2 cellular contexts compared by ENCODE assay signal in genomic region chr22:31064369-31064768, GRCh38.
TF ChIP-seq lines count a peak whose summit lies in the region.

No MANE protein-coding gene starts in this region.

TF ChIP-seq in A549, 52 proteins besides CTCF, POLR2A, EP300 and RAD21:
- no peak for TF ChIP-seq JUNB (IDR thresholded peaks at IDR 0.05)
- TF ChIP-seq KDM1A (IDR thresholded peaks at IDR 0.05; ENCODE audit: low read depth), result no peak
- TF ChIP-seq NR3C1 (IDR thresholded peaks at IDR 0.05), result no peak
- no peak for TF ChIP-seq SREBF2 (IDR thresholded peaks at IDR 0.05)
- TF ChIP-seq, protein P1, sequence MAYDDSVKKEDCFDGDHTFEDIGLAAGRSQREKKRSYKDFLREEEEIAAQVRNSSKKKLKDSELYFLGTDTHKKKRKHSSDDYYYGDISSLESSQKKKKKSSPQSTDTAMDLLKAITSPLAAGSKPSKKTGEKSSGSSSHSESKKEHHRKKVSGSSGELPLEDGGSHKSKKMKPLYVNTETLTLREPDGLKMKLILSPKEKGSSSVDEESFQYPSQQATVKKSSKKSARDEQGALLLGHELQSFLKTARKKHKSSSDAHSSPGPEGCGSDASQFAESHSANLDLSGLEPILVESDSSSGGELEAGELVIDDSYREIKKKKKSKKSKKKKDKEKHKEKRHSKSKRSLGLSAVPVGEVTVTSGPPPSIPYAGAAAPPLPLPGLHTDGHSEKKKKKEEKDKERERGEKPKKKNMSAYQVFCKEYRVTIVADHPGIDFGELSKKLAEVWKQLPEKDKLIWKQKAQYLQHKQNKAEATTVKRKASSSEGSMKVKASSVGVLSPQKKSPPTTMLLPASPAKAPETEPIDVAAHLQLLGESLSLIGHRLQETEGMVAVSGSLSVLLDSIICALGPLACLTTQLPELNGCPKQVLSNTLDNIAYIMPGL (CRISPR knock-in tag; IDR thresholded peaks at IDR 0.05; ENCODE audit: borderline replicate concordance), result no peak
- no peak for TF ChIP-seq MAFK (IDR thresholded peaks at IDR 0.05; ENCODE audit: partially characterized antibody)

TF ChIP-seq in K562, 482 proteins besides CTCF, POLR2A, EP300 and RAD21:
- TF ChIP-seq ELF1 (tag; IDR thresholded peaks at IDR 0.05) (0 out of 2 replicates have a peak, but pooled peaks have one; percentile 10), BRD9 (IDR thresholded peaks at IDR 0.05; ENCODE audit: low read depth, partially characterized antibody) (peak; percentile 7), NBN (IDR thresholded peaks at IDR 0.05; ENCODE audit: low read depth) (0 out of 2 replicates have a peak, but pooled peaks have one; percentile 3), ZNF764 (CRISPR knock-in tag; IDR thresholded peaks at IDR 0.05; ENCODE audit: low read depth) (no peak), ZNF436 (CRISPR knock-in tag; IDR thresholded peaks at IDR 0.05) (no peak), ZNF507 (tag; conservative IDR thresholded peaks at IDR 0.05) (no peak), SAP30 (IDR thresholded peaks at IDR 0.05; ENCODE audit: borderline replicate concordance, insufficient read depth, low read depth, low read length, poor library complexity, severe bottlenecking) (peak; percentile 43), ZFX (CRISPR knock-in tag; IDR thresholded peaks at IDR 0.05) (peak; percentile 20; the same call in 1 of the 2 replicates), DIDO1 (tag; IDR thresholded peaks at IDR 0.05; ENCODE audit: low read depth) (0 out of 2 replicates have a peak, but pooled peaks have one; percentile 4)
